Comparison of ENCODE assay signal across 15 cellular contexts in genomic region chr1:3196577-3197245, GRCh38.
DNase-seq lines count a peak whose midpoint lies in the region; ATAC-seq and TF ChIP-seq lines count a peak whose summit lies in the region.
"Had no signal": no experiment of that assay in that cellular context is flagged by ENCODE, and none has a peak within 500 bp of the region (broad histone marks: within the 10 kb centered on the region; RNA-seq: fewer than 3 reads in every experiment).

No MANE protein-coding gene starts in this region.

- H3K27me3 ChIP-seq in cardiac muscle cell (no peaks in the 10 kb centered on the region), psoas muscle (ENCODE audit: insufficient read depth in 3 of 3, low read length in 2 of 3) (no peaks in the 10 kb centered on the region), tibial nerve (no peaks in the 10 kb centered on the region)

- H3K9me3 ChIP-seq in cardiac muscle cell (ENCODE audit: low read depth) (no peaks in the 10 kb centered on the region), psoas muscle (no peaks in the 10 kb centered on the region), tibial nerve (peaks cover 0 to 4% (median 0%) of the 10 kb centered on the region in 4 donors)

- no peak overlapping the region for H3K27ac Mint-ChIP-seq in MCF 10A (ENCODE audit: low read depth, unreplicated experiment)

- TF ChIP-seq CTCF in cardiac muscle cell (IDR thresholded peaks at IDR 0.05; ENCODE audit: low read depth, low read length) (no peak), psoas muscle (IDR thresholded peaks at IDR 0.05) (no peak), tibial nerve (IDR thresholded peaks at IDR 0.05) (no peak), MCF 10A (IDR thresholded peaks at IDR 0.05; ENCODE audit: unreplicated experiment) (no peak)

- TF ChIP-seq POLR2A in tibial nerve (IDR thresholded peaks at IDR 0.05) = no peak

- ATAC-seq in Right ventricle myocardium inferior = no peak
- ATAC-seq in left cardiac atrium = peak; percentile 11 to 27
- no peak for ATAC-seq in psoas muscle

- no peak overlapping the region for H3K4me3 ChIP-seq in cardiac muscle cell
- no peak overlapping the region for H3K4me3 ChIP-seq in psoas muscle
- no peak overlapping the region for H3K4me3 ChIP-seq in tibial nerve

- H3K36me3 Mint-ChIP-seq in MCF 10A (ENCODE audit: insufficient read depth, unreplicated experiment) = no peaks in the 10 kb centered on the region

- H3K27me3 Mint-ChIP-seq in MCF 10A (ENCODE audit: insufficient read depth, unreplicated experiment) = no peaks in the 10 kb centered on the region

- intact Hi-C loops in Right ventricle myocardium inferior (cut with DNase I) = no loop called here
- intact Hi-C loops in left cardiac atrium (cut with DNase I) = no loop called here
- intact Hi-C loops in psoas muscle (cut with DNase I) = no loop called here
- intact Hi-C loops in MCF 10A (cut with micrococcal nuclease) = no loop called here

- TF ChIP-seq EP300 in tibial nerve (IDR thresholded peaks at IDR 0.05) = no peak

- CTCF ChIA-PET in MCF 10A (lab: Yijun Ruan, JAX) = interaction anchor here (0.5 kb wide), 1 partner anchor 1108 kb away, joined by 3 read pairs; no protein-coding TSS in a partner anchor

- no peaks in the 10 kb centered on the region for H3K4me1 Mint-ChIP-seq in MCF 10A (ENCODE audit: insufficient read depth, unreplicated experiment)

- H3K4me3 Mint-ChIP-seq in MCF 10A (ENCODE audit: unreplicated experiment) = no peak overlapping the region

- WGBS in psoas muscle, 3 donors = 82 to 84% (median 83%) methylated on average over 15 to 17 of the region's 17 CpGs
- 48 to 67% methylated on average over 8 to 15 of the region's 17 CpGs for WGBS in tibial nerve, 2 donors

- H3K9me3 Mint-ChIP-seq in MCF 10A (ENCODE audit: unreplicated experiment) = peaks cover 8% of the 10 kb centered on the region

- H3K36me3 ChIP-seq in cardiac muscle cell (no peaks in the 10 kb centered on the region), psoas muscle (ENCODE audit: insufficient read depth in 1 of 2, low read depth in 1 of 2) (no peaks in the 10 kb centered on the region), tibial nerve (peaks cover 0 to 9% (median 0%) of the 10 kb centered on the region in 3 donors)

- H3K4me1 ChIP-seq in cardiac muscle cell (ENCODE audit: low read depth) (peaks cover 41% of the 10 kb centered on the region), psoas muscle (no peaks in the 10 kb centered on the region), tibial nerve (peaks cover 0 to 54% (median 24%) of the 10 kb centered on the region in 4 donors)

- H3K27ac ChIP-seq in cardiac muscle cell (peak overlapping the region; percentile 88), psoas muscle (peak overlapping the region; percentile 32), tibial nerve (peak overlapping the region; percentile 39 to 85 (median 72))
- H3K27ac ChIP-seq: 22Rv1 had no signal

- BruUV-seq in MCF 10A (replicated peaks; lab: Mats Ljungman, UMichigan) = no TSS peak

- POLR2A ChIA-PET in MCF 10A (lab: Yijun Ruan, JAX) = no interaction called here

- no peak for DNase-seq in cardiac muscle cell (ENCODE audit: low read depth in 1 of 2, low spot score in 1 of 2)
- no peak for DNase-seq in Right ventricle myocardium inferior (ENCODE audit: missing footprints)
- no peak for DNase-seq in left cardiac atrium
- DNase-seq in psoas muscle = no peak
- no peak for DNase-seq in tibial nerve (ENCODE audit: low spot score in 2 of 2)
- no peak for DNase-seq in effector CD4-positive, alpha-beta T cell
- no peak for DNase-seq in MCF 10A (ENCODE audit: unreplicated experiment)
- DNase-seq in AG20443 (ENCODE audit: low spot score) = no peak
- DNase-seq: DMS 273 treated with DMSO at 0.1 percent for 48 hours, NCI-H1105 treated with DMSO at 0.1 percent for 48 hours, NCI-H1694 treated with DMSO at 0.1 percent for 48 hours, NCI-H226, NCI-H526, SIG-M5 had no signal

Comparison
In these comparisons a context has a peak if more than half of its experiments do, and no peak if none do; other contexts are left out.
1. ATAC-seq: peak in left cardiac atrium (2 of 2); none in Right ventricle myocardium inferior (single experiment) and psoas muscle (0 of 4).
2. H3K27ac ChIP-seq: peak in every context shown above with its lines; median percentile 88 in cardiac muscle cell; 72 in tibial nerve; 32 in psoas muscle.